ENCODE assay signal across 24 cellular contexts in the genomic region with DNA sequence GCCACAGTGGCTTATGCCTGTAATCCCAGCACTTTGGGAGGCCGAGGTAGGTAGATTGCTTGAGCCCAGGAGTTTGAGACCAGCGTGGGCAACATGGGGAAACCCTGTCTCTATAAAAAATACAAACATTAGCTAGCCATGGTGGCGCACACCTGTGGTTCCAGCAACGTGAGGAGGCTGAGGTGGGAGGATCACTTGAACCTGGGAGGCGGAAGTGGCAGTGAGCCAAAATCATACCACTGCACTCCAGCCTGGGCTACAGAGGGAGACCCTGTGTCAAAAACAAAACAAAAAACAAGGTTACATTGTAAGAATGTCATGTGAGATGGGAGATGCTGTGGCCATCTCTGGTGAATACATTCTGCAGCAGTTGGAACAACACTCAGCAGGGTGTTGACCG.
"Had no signal": no experiment of that assay in that cellular context is flagged by ENCODE, and none has a peak within 500 bp of the region (broad histone marks: within the 10 kb centered on the region; RNA-seq: fewer than 3 reads in every experiment).

No MANE protein-coding gene starts in this region.

- H3K4me3 ChIP-seq: MG63, SJCRH30 had no signal

- H3K36me3 ChIP-seq: SJCRH30 had no signal

- H3K27ac ChIP-seq: HL-60, SJCRH30 had no signal

- H3K4me1 ChIP-seq: SJCRH30 had no signal

- H3K9me3 ChIP-seq: MG63, SJCRH30 had no signal

- ATAC-seq: Panc1, PC-3, Right ventricle myocardium inferior, SK-N-SH treated with all-trans-retinoic acid at 6 μM for 48 hours had no signal

- DNase-seq: Karpas-422, KG1, MG63, NCI-H1092, NCI-H1105 treated with DMSO at 0.1 percent for 48 hours, NCI-H1417 treated with DMSO at 0.1 percent for 48 hours, NCI-H146, NCI-H1694 treated with DMSO at 0.1 percent for 48 hours, NCI-H1930, NCI-H2081 treated with DMSO at 0.1 percent for 48 hours, NCI-H2171, NCI-H226, NCI-H446, NCI-H510A, NCI-H524 treated with DMSO at 0.1 percent for 48 hours, NCI-H69, NCI-H774, PC-3, SHP77 treated with DMSO at 0.1 percent for 48 hours, SJCRH30 had no signal
